1 cellular context compared by ENCODE assay signal in genomic region chr1:21254335-21254951, GRCh38.
A peak's percentile ranks its signal among the peaks of the same experiment; 100 is the strongest.
TF ChIP-seq lines count a peak whose summit lies in the region.

No MANE protein-coding gene starts in this region.

TF ChIP-seq in K562, 482 proteins besides CTCF, POLR2A, EP300 and RAD21 (continued from another document):
- 0 out of 2 replicates have a peak, but pooled peaks have one; percentile 25 for TF ChIP-seq ATF2 (CRISPR knock-in tag; IDR thresholded peaks at IDR 0.05)
- 0 out of 2 replicates have a peak, but pooled peaks have one; percentile 6 for TF ChIP-seq C11orf30 (IDR thresholded peaks at IDR 0.05; ENCODE audit: low read depth)
- no peak for TF ChIP-seq PTRF (tag; IDR thresholded peaks at IDR 0.05)
- no peak for TF ChIP-seq ZNF146 (CRISPR knock-in tag; IDR thresholded peaks at IDR 0.05; ENCODE audit: unreplicated experiment)
- peak; percentile 45 for TF ChIP-seq RBFOX2 (IDR thresholded peaks at IDR 0.05; ENCODE audit: low read depth, low read length)
